Comparison of ENCODE assay signal across 1 cellular context in the genomic region with DNA sequence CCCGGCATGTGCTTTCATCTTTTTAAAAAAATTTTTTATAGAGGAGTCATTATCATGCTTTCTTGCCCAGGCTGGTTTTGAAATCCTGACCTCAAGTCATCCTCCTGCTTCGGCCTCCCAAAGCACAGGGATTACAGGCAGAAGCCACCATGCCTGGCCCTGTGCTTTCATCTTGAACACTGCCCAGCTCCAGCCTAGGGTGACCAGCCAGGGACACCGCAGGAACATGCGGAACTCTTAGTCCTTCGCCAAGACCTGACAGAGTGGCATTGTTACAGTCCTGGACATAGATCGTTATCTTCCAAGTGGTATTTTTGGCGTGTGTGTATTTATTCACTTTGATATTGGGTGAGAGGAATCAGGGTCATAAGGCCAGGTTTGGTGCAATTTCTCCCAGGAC.
TF ChIP-seq lines count a peak whose summit lies in the region.

No MANE protein-coding gene starts in this region.

TF ChIP-seq in HepG2, 621 proteins besides CTCF, POLR2A, EP300 and RAD21 (continued from another document):
- TF ChIP-seq ERF (CRISPR knock-in tag; IDR thresholded peaks at IDR 0.05): 0 out of 2 replicates have a peak, but pooled peaks have one; percentile 12
- TF ChIP-seq, protein P1, sequence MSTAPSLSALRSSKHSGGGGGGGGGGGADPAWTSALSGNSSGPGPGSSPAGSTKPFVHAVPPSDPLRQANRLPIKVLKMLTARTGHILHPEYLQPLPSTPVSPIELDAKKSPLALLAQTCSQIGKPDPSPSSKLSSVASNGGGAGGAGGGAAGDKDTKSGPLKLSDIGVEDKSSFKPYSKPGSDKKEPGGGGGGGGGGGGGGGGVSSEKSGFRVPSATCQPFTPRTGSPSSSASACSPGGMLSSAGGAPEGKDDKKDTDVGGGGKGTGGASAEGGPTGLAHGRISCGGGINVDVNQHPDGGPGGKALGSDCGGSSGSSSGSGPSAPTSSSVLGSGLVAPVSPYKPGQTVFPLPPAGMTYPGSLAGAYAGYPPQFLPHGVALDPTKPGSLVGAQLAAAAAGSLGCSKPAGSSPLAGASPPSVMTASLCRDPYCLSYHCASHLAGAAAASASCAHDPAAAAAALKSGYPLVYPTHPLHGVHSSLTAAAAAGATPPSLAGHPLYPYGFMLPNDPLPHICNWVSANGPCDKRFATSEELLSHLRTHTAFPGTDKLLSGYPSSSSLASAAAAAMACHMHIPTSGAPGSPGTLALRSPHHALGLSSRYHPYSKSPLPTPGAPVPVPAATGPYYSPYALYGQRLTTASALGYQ (CRISPR knock-in tag; IDR thresholded peaks at IDR 0.05): 0 out of 2 replicates have a peak, but pooled peaks have one; percentile 5
- no peak for TF ChIP-seq ZNF282 (IDR thresholded peaks at IDR 0.05; ENCODE audit: partially characterized antibody)
- TF ChIP-seq, protein P2, sequence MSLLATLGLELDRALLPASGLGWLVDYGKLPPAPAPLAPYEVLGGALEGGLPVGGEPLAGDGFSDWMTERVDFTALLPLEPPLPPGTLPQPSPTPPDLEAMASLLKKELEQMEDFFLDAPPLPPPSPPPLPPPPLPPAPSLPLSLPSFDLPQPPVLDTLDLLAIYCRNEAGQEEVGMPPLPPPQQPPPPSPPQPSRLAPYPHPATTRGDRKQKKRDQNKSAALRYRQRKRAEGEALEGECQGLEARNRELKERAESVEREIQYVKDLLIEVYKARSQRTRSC (CRISPR knock-in tag; IDR thresholded peaks at IDR 0.05; ENCODE audit: low read depth): no peak
- 0 out of 2 replicates have a peak, but pooled peaks have one; percentile 5 for TF ChIP-seq KMT2B (CRISPR knock-in tag; IDR thresholded peaks at IDR 0.05)
- TF ChIP-seq ZNF644 (CRISPR knock-in tag; IDR thresholded peaks at IDR 0.05; ENCODE audit: low read depth): 0 out of 2 replicates have a peak, but pooled peaks have one; percentile 23
- TF ChIP-seq, protein P3, sequence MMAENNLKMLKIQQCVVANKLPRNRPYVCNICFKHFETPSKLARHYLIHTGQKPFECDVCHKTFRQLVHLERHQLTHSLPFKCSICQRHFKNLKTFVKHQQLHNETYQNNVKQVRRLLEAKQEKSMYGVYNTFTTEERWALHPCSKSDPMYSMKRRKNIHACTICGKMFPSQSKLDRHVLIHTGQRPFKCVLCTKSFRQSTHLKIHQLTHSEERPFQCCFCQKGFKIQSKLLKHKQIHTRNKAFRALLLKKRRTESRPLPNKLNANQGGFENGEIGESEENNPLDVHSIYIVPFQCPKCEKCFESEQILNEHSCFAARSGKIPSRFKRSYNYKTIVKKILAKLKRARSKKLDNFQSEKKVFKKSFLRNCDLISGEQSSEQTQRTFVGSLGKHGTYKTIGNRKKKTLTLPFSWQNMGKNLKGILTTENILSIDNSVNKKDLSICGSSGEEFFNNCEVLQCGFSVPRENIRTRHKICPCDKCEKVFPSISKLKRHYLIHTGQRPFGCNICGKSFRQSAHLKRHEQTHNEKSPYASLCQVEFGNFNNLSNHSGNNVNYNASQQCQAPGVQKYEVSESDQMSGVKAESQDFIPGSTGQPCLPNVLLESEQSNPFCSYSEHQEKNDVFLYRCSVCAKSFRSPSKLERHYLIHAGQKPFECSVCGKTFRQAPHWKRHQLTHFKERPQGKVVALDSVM (CRISPR knock-in tag; IDR thresholded peaks at IDR 0.05): peak; percentile 76
- TF ChIP-seq SSRP1 (CRISPR knock-in tag; IDR thresholded peaks at IDR 0.05): no peak
- TF ChIP-seq NR2C2 (CRISPR knock-in tag; IDR thresholded peaks at IDR 0.05; ENCODE audit: borderline replicate concordance): 0 out of 2 replicates have a peak, but pooled peaks have one; percentile 6
- TF ChIP-seq, protein P4, sequence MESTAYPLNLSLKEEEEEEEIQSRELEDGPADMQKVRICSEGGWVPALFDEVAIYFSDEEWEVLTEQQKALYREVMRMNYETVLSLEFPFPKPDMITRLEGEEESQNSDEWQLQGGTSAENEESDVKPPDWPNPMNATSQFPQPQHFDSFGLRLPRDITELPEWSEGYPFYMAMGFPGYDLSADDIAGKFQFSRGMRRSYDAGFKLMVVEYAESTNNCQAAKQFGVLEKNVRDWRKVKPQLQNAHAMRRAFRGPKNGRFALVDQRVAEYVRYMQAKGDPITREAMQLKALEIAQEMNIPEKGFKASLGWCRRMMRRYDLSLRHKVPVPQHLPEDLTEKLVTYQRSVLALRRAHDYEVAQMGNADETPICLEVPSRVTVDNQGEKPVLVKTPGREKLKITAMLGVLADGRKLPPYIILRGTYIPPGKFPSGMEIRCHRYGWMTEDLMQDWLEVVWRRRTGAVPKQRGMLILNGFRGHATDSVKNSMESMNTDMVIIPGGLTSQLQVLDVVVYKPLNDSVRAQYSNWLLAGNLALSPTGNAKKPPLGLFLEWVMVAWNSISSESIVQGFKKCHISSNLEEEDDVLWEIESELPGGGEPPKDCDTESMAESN (CRISPR knock-in tag; conservative IDR thresholded peaks at IDR 0.05): 0 out of 2 replicates have a peak, but pooled peaks have one; percentile 39
- no peak for TF ChIP-seq ZNF773 (CRISPR knock-in tag; IDR thresholded peaks at IDR 0.05; ENCODE audit: borderline replicate concordance)
- no peak for TF ChIP-seq ZC3H4 (CRISPR knock-in tag; IDR thresholded peaks at IDR 0.05; ENCODE audit: borderline replicate concordance)
- 0 out of 2 replicates have a peak, but pooled peaks have one; percentile 8 for TF ChIP-seq ZSCAN29 (CRISPR knock-in tag; conservative IDR thresholded peaks at IDR 0.05)
TF ChIP-seq in HepG2: peak in this region for 30.
